ENCODE assay signal across 21 cellular contexts in genomic region chr12:120220838-120221575, GRCh38. TPM values are rescaled to one million over a fixed set of nuclear protein-coding genes. Genes with fewer than 3 reads are reported as not detected.
DNase-seq lines count a peak whose midpoint lies in the region; ATAC-seq and TF ChIP-seq lines count a peak whose summit lies in the region.
"Had no signal": no experiment of that assay in that cellular context is flagged by ENCODE, and none has a peak within 500 bp of the region (broad histone marks: within the 10 kb centered on the region; RNA-seq: fewer than 3 reads in every experiment).

No MANE protein-coding gene starts in this region.

- ATAC-seq in HG02938 (IDR thresholded peaks at IDR 0.05; ENCODE audit: unreplicated experiment) (no peak), HG03108 (IDR thresholded peaks at IDR 0.05; ENCODE audit: unreplicated experiment) (no peak), GM19452 (IDR thresholded peaks at IDR 0.05; ENCODE audit: unreplicated experiment) (no peak)
- ATAC-seq: activated naive CD8-positive, alpha-beta T cell treated with anti-CD3 and anti-CD28 coated beads, Interleukin-2, amount 50 U/mL, for 24 hours; CD8-positive, alpha-beta T cell; left lung; mucosa of descending colon; Right ventricle myocardium inferior had no signal

- H3K27me3 Mint-ChIP-seq in HFFc6 (ENCODE audit: insufficient read depth) (peaks cover 5% of the 10 kb centered on the region), nephron progenitor cell (ENCODE audit: low read depth, poor library complexity) (peaks cover 3% of the 10 kb centered on the region)
- no peaks in the 10 kb centered on the region for H3K27me3 Mint-ChIP-seq in activated naive CD8-positive, alpha-beta T cell treated with anti-CD3 and anti-CD28 coated beads for 36 hours
- H3K27me3 Mint-ChIP-seq: activated naive CD8-positive, alpha-beta T cell treated with anti-CD3 and anti-CD28 coated beads, Interleukin-2, amount 50 U/mL, for 24 hours had no signal

- TF ChIP-seq CTCF in 22Rv1 (IDR thresholded peaks at IDR 0.05) (no peak), HFFc6 (IDR thresholded peaks at IDR 0.05) (no peak), nephron progenitor cell (IDR thresholded peaks at IDR 0.05) (no peak)

- peaks cover 14% of the 10 kb centered on the region for H3K36me3 Mint-ChIP-seq in HFFc6 (ENCODE audit: low read depth)
- peaks cover 19% of the 10 kb centered on the region for H3K36me3 Mint-ChIP-seq in nephron progenitor cell (ENCODE audit: low read depth)
- no peaks in the 10 kb centered on the region for H3K36me3 Mint-ChIP-seq in activated naive CD8-positive, alpha-beta T cell treated with anti-CD3 and anti-CD28 coated beads for 36 hours

- DNase-seq in HFFc6 (no peak), caudate nucleus (lab: John Stamatoyannopoulos, UW) (no peak), nephron progenitor cell (peak; percentile 30)
- DNase-seq in activated naive CD8-positive, alpha-beta T cell treated with anti-CD3 and anti-CD28 coated beads for 36 hours: no peak
- DNase-seq: activated naive CD8-positive, alpha-beta T cell treated with anti-CD3 and anti-CD28 coated beads, Interleukin-2, amount 50 U/mL, for 24 hours; DMS79 treated with DMSO at 0.1 percent for 48 hours; mucosa of descending colon; NCI-H1092; NCI-H524; stimulated activated CD4-positive, alpha-beta T cell treated with anti-CD3 and anti-CD28 coated beads, Interleukin-15, amount 100 ng/mL, for 24 hours; T-helper 1 cell; tibial artery had no signal

- H3K4me1 Mint-ChIP-seq in HFFc6 (ENCODE audit: low read depth) (peaks cover 18% of the 10 kb centered on the region), nephron progenitor cell (peaks cover 52% of the 10 kb centered on the region)
- peaks cover 16% of the 10 kb centered on the region for H3K4me1 Mint-ChIP-seq in activated naive CD8-positive, alpha-beta T cell treated with anti-CD3 and anti-CD28 coated beads for 36 hours

- H3K27ac ChIP-seq in 22Rv1 (0 out of 2 replicates have a peak overlapping the region, but pooled peaks have one; percentile 3), caudate nucleus (ENCODE audit: low read depth, low read length) (peak overlapping the region; percentile 26)
- H3K27ac ChIP-seq: breast epithelium, left lung, right atrium auricular region, tibial artery had no signal

- H3K4me3 Mint-ChIP-seq in HFFc6 (no peak overlapping the region), nephron progenitor cell (peak overlapping the region; percentile 61)
- no peak overlapping the region for H3K4me3 Mint-ChIP-seq in activated naive CD8-positive, alpha-beta T cell treated with anti-CD3 and anti-CD28 coated beads for 36 hours
- H3K4me3 Mint-ChIP-seq: activated naive CD8-positive, alpha-beta T cell treated with anti-CD3 and anti-CD28 coated beads, Interleukin-2, amount 50 U/mL, for 24 hours; CD8-positive, alpha-beta T cell had no signal

- H3K27ac Mint-ChIP-seq in HFFc6 (peak overlapping the region; percentile 55), nephron progenitor cell (peak overlapping the region; percentile 99)
- H3K27ac Mint-ChIP-seq in activated naive CD8-positive, alpha-beta T cell treated with anti-CD3 and anti-CD28 coated beads for 36 hours: no peak overlapping the region
- H3K27ac Mint-ChIP-seq: activated naive CD8-positive, alpha-beta T cell treated with anti-CD3 and anti-CD28 coated beads, Interleukin-2, amount 50 U/mL, for 24 hours; CD8-positive, alpha-beta T cell had no signal

- no peaks in the 10 kb centered on the region for H3K9me3 Mint-ChIP-seq in HFFc6
- H3K9me3 Mint-ChIP-seq in nephron progenitor cell: no peaks in the 10 kb centered on the region
- H3K9me3 Mint-ChIP-seq in activated naive CD8-positive, alpha-beta T cell treated with anti-CD3 and anti-CD28 coated beads for 36 hours: no peaks in the 10 kb centered on the region
- H3K9me3 Mint-ChIP-seq: activated naive CD8-positive, alpha-beta T cell treated with anti-CD3 and anti-CD28 coated beads, Interleukin-2, amount 50 U/mL, for 24 hours; CD8-positive, alpha-beta T cell had no signal

RNA-seq across cellular contexts. Expression of gene RPLP0, which starts 20.1 kb away (rescaled TPM):
- 1,000 to 10,000 TPM; 2,131 to 2,494 (median 2,241) TPM for total RNA-seq in HFFc6 (2021; fragmentation: NEBNext Ultra II Directional; extraction: Animal tissue kit (Norgen Biotek cat#: 25700))
- 1,000 to 10,000 TPM; 3,852 to 4,173 TPM for total RNA-seq in activated naive CD8-positive, alpha-beta T cell treated with anti-CD3 and anti-CD28 coated beads for 36 hours

RNA-seq across cellular contexts. Expression of gene GCN1, which starts 26.5 kb away (rescaled TPM):
- total RNA-seq in HFFc6 (2021; fragmentation: NEBNext Ultra II Directional; extraction: Animal tissue kit (Norgen Biotek cat#: 25700)): 100 to 1,000 TPM in 1 of 6 experiments, 10 to 100 TPM in 5; 76.5 to 102 (median 83.1) TPM
- total RNA-seq in activated naive CD8-positive, alpha-beta T cell treated with anti-CD3 and anti-CD28 coated beads for 36 hours: 100 to 1,000 TPM; 143 to 146 TPM

RNA-seq across cellular contexts. Expression of gene PXN, which starts 44.5 kb away (rescaled TPM):
- total RNA-seq in HFFc6 (2021; fragmentation: NEBNext Ultra II Directional; extraction: Animal tissue kit (Norgen Biotek cat#: 25700)): 100 to 1,000 TPM; 219 to 290 (median 253) TPM
- total RNA-seq in activated naive CD8-positive, alpha-beta T cell treated with anti-CD3 and anti-CD28 coated beads for 36 hours: 10 to 100 TPM; 37.1 to 39.2 TPM

Comparison
In these comparisons a context has a peak if more than half of its experiments do, and no peak if none do; other contexts are left out.
1. RNA of gene PXN, which starts 44.5 kb away (total RNA-seq): 219 to 290 TPM in HFFc6; 37.1 to 39.2 TPM in activated naive CD8-positive, alpha-beta T cell treated with anti-CD3 and anti-CD28 coated beads for 36 hours; every median in the first group is over 4 times any median in the second.